8 cellular contexts compared by ENCODE assay signal in genomic region chr1:84691139-84691783, GRCh38. TPM values are rescaled to one million over a fixed set of nuclear protein-coding genes. Genes with fewer than 3 reads are reported as not detected.
DNase-seq lines count a peak whose midpoint lies in the region; ATAC-seq and TF ChIP-seq lines count a peak whose summit lies in the region.

No MANE protein-coding gene starts in this region.

- H3K36me3 Mint-ChIP-seq in Caco-2 (ENCODE audit: insufficient read depth, unreplicated experiment) = no peaks in the 10 kb centered on the region
- peaks cover 9% of the 10 kb centered on the region for H3K36me3 Mint-ChIP-seq in central memory CD8-positive, alpha-beta T cell (ENCODE audit: insufficient read depth)
- no peaks in the 10 kb centered on the region for H3K36me3 Mint-ChIP-seq in natural killer cell

- POLR2A ChIA-PET in Caco-2 (lab: Charles Lee) = no interaction called here

- TF ChIP-seq CTCF in Caco-2 (IDR thresholded peaks at IDR 0.05; ENCODE audit: insufficient read depth in 1 of 2, low read depth in 1 of 2, low read length in 1 of 2, severe bottlenecking in 1 of 2, unreplicated experiment in 1 of 2) = no peak
- TF ChIP-seq CTCF in natural killer cell (IDR thresholded peaks at IDR 0.05) = no peak

- TSS peak; percentile 49 for BruUV-seq in Caco-2 (replicated peaks; lab: Mats Ljungman, UMichigan)

- H3K27me3 Mint-ChIP-seq in Caco-2 (ENCODE audit: insufficient read depth, unreplicated experiment) (no peaks in the 10 kb centered on the region), natural killer cell (ENCODE audit: low read depth in 2 of 2) (no peaks in the 10 kb centered on the region)
- no peaks in the 10 kb centered on the region for H3K27me3 Mint-ChIP-seq in central memory CD8-positive, alpha-beta T cell

- no peak for ATAC-seq in central memory CD8-positive, alpha-beta T cell (replicated peaks; ENCODE audit: extremely low read depth, poor library complexity, severe bottlenecking)
- ATAC-seq in natural killer cell (no peak), GM21526 (IDR thresholded peaks at IDR 0.05; ENCODE audit: low FRiP score, unreplicated experiment) (no peak), HG02840 (IDR thresholded peaks at IDR 0.05; ENCODE audit: low FRiP score, unreplicated experiment) (no peak)

- CTCF ChIA-PET in Caco-2 (lab: Charles Lee) = interaction anchor here (0.6 kb wide), 1 partner anchor 33 kb away, joined by 3 read pairs; no protein-coding TSS in a partner anchor

- intact Hi-C loops in Caco-2 (cut with micrococcal nuclease; ENCODE audit: unreplicated experiment) = loop anchor here (2.0 kb wide), 1 partner anchor 184 kb away; the partner anchor contains the start of genes GNG5 and SPATA1
- intact Hi-C loops in natural killer cell (cut with micrococcal nuclease) = loop anchor here (5.0 kb wide), 1 partner anchor 549 kb away; the partner anchor contains the start of gene PRKACB

- no peaks in the 10 kb centered on the region for H3K9me3 Mint-ChIP-seq in Caco-2 (ENCODE audit: unreplicated experiment)
- no peaks in the 10 kb centered on the region for H3K9me3 Mint-ChIP-seq in central memory CD8-positive, alpha-beta T cell
- no peaks in the 10 kb centered on the region for H3K9me3 Mint-ChIP-seq in natural killer cell

- H3K4me1 Mint-ChIP-seq in Caco-2 (ENCODE audit: low read depth, unreplicated experiment) (peaks cover 17% of the 10 kb centered on the region), natural killer cell (peaks cover 58 to 64% of the 10 kb centered on the region in 2 donors)
- H3K4me1 Mint-ChIP-seq in central memory CD8-positive, alpha-beta T cell = peaks cover 40% of the 10 kb centered on the region

- peak overlapping the region; percentile 33 for H3K4me3 ChIP-seq in Caco-2 (ENCODE audit: low read depth, low read length)

- H3K9me3 ChIP-seq in Caco-2 (no peaks in the 10 kb centered on the region), KOPT-K1 (ENCODE audit: insufficient read depth, low read length, poor library complexity, severe bottlenecking) (no peaks in the 10 kb centered on the region)

- peaks cover 6% of the 10 kb centered on the region for H3K4me1 ChIP-seq in Caco-2

- peak overlapping the region; percentile 81 for H3K27ac Mint-ChIP-seq in Caco-2 (ENCODE audit: unreplicated experiment)
- peak overlapping the region; percentile 96 for H3K27ac Mint-ChIP-seq in central memory CD8-positive, alpha-beta T cell (ENCODE audit: low read depth)
- H3K27ac Mint-ChIP-seq in natural killer cell = peak overlapping the region; percentile 99

- no peaks in the 10 kb centered on the region for H3K27me3 ChIP-seq in Caco-2 (replicated peaks; ENCODE audit: control insufficient read depth, insufficient read depth, low read length)

- peak in 1 of 2 experiments; percentile 2 for DNase-seq in Caco-2
- no peak for DNase-seq in central memory CD8-positive, alpha-beta T cell (ENCODE audit: low spot score in 2 of 2)
- no peak for DNase-seq in natural killer cell
- DNase-seq in AG08395 (ENCODE audit: low spot score) = no peak
- DNase-seq in iPS-NIHi11 (ENCODE audit: low spot score) = no peak

- H3K27ac ChIP-seq in KOPT-K1 (ENCODE audit: low read depth, low read length, poor library complexity, severe bottlenecking) = peak overlapping the region; percentile 91

- H3K4me3 Mint-ChIP-seq in Caco-2 (ENCODE audit: unreplicated experiment) = peak overlapping the region; percentile 86
- peak overlapping the region; percentile 93 for H3K4me3 Mint-ChIP-seq in central memory CD8-positive, alpha-beta T cell
- peak overlapping the region; percentile 97 for H3K4me3 Mint-ChIP-seq in natural killer cell

- no peaks in the 10 kb centered on the region for H3K36me3 ChIP-seq in Caco-2 (ENCODE audit: control insufficient read depth, insufficient read depth, low read length)
- no peaks in the 10 kb centered on the region for H3K36me3 ChIP-seq in KOPT-K1 (ENCODE audit: insufficient read depth, low read length)

RNA-seq across cellular contexts. Expression of gene SSX2IP, which starts 1.0 kb away (rescaled TPM):
- total RNA-seq in Caco-2 (2022) (12.7 and 15.3 TPM in 2 replicates), natural killer cell (10 to 100 TPM; 24.2 to 35.8 (median 27.2) TPM)
